ENCODE assay signal across 1 cellular context in the genomic region with DNA sequence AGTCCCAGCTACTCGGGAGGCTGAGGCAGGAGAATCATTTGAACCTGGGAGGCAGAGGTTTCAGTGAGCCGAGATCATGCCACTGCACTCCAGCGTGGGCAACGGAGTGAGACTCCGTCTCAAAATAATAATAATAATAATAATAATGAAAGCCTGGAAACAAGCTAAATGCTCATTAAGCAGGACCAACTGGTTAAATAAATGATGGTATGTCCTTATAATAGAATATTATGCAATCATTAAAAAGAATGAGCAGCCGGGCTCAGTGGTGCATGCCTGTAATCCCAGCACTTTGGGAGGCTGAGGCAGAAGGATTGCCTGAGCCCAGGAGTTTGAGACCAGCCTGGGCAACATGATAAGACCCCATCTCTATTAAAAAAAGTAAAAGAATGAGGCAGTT. TPM values are rescaled to one million over a fixed set of nuclear protein-coding genes. Genes with fewer than 3 reads are reported as not detected.
"Had no signal": no experiment of that assay in that cellular context is flagged by ENCODE, and none has a peak within 500 bp of the region (broad histone marks: within the 10 kb centered on the region; RNA-seq: fewer than 3 reads in every experiment).

No MANE protein-coding gene starts in this region.

RNA-seq across cellular contexts. Expression of a gene that starts 21.0 kb away (rescaled TPM):
- total RNA-seq: G401 had no signal
